ENCODE assay signal across 22 cellular contexts in genomic region chr1:213676741-213677140, GRCh38.
DNase-seq lines count a peak whose midpoint lies in the region; ATAC-seq, FAIRE-seq and TF ChIP-seq lines count a peak whose summit lies in the region.
"Had no signal": no experiment of that assay in that cellular context is flagged by ENCODE, and none has a peak within 500 bp of the region (broad histone marks: within the 10 kb centered on the region; RNA-seq: fewer than 3 reads in every experiment).

No MANE protein-coding gene starts in this region.

- DNase-seq in D721Med (ENCODE audit: insufficient read length, low spot score) (no peak), NCI-H82 (lab: John Stamatoyannopoulos, UW) (peak; percentile 92), WERI-Rb-1 (peak; percentile 51), osteoblast (ENCODE audit: insufficient read length, low spot score, missing footprints) (peak; percentile 60), MCF 10A (ENCODE audit: unreplicated experiment) (no peak), GM03348 (ENCODE audit: low spot score) (no peak)
- DNase-seq in activated CD4-positive, alpha-beta T cell treated with anti-CD3 and anti-CD28 coated beads for 36 hours: no peak
- DNase-seq: AML-193; Caco-2; CD4-positive, alpha-beta T cell; DMS153; DMS79; GDM1; HFFc6 had no signal

- H3K27ac ChIP-seq in WERI-Rb-1 (no peak overlapping the region), osteoblast (ENCODE audit: low read depth, low read length) (no peak overlapping the region)
- H3K27ac ChIP-seq: 22Rv1, A549, C4-2B, HL-60 had no signal

- H3K36me3 Mint-ChIP-seq in MCF 10A (ENCODE audit: insufficient read depth, unreplicated experiment): no peaks in the 10 kb centered on the region
- H3K36me3 Mint-ChIP-seq in activated CD4-positive, alpha-beta T cell treated with anti-CD3 and anti-CD28 coated beads for 36 hours (ENCODE audit: low read depth): no peaks in the 10 kb centered on the region

- intact Hi-C loops in MCF 10A (cut with micrococcal nuclease): no loop called here
- intact Hi-C loops in activated CD4-positive, alpha-beta T cell treated with anti-CD3 and anti-CD28 coated beads for 36 hours (cut with DNase I, micrococcal nuclease): no loop called here

- H3K4me1 Mint-ChIP-seq in MCF 10A (ENCODE audit: insufficient read depth, unreplicated experiment): no peaks in the 10 kb centered on the region
- no peaks in the 10 kb centered on the region for H3K4me1 Mint-ChIP-seq in activated CD4-positive, alpha-beta T cell treated with anti-CD3 and anti-CD28 coated beads for 36 hours
- H3K4me1 Mint-ChIP-seq: GM23338 had no signal

- no peaks in the 10 kb centered on the region for H3K9me3 ChIP-seq in WERI-Rb-1 (ENCODE audit: severe bottlenecking)
- no peaks in the 10 kb centered on the region for H3K9me3 ChIP-seq in osteoblast (ENCODE audit: low read depth, low read length)
- H3K9me3 ChIP-seq: A549 had no signal

- CTCF ChIA-PET in MCF 10A (lab: Yijun Ruan, JAX): interaction anchor here (1.6 kb wide), 1 partner anchor 10 kb away, joined by 5 read pairs; no protein-coding TSS in a partner anchor
- CTCF ChIA-PET in activated CD4-positive, alpha-beta T cell treated with anti-CD3 and anti-CD28 coated beads for 36 hours (lab: Charles Lee): no interaction called here

- FAIRE-seq in D721Med (lab: Jason Lieb, UNC): peak; percentile 97
- FAIRE-seq: A549, H54, HTR-8/SVneo had no signal

- no TSS peak for BruUV-seq in MCF 10A (replicated peaks; lab: Mats Ljungman, UMichigan)

- H3K36me3 ChIP-seq in WERI-Rb-1 (no peaks in the 10 kb centered on the region), osteoblast (ENCODE audit: insufficient read depth, low read length) (no peaks in the 10 kb centered on the region)

- no peak overlapping the region for H3K4me2 ChIP-seq in osteoblast (ENCODE audit: insufficient read depth, low read length)
- H3K4me2 ChIP-seq: A549, GM23338 had no signal

- ATAC-seq in activated CD4-positive, alpha-beta T cell treated with anti-CD3 and anti-CD28 coated beads for 36 hours: no peak
- ATAC-seq: A549, GM23338, HCT116 had no signal

- POLR2A ChIA-PET in MCF 10A (lab: Yijun Ruan, JAX): interaction anchor here (0.6 kb wide), 2 partner anchors 110 to 1893 kb away, joined by 3 read pairs; no protein-coding TSS in a partner anchor
- POLR2A ChIA-PET in activated CD4-positive, alpha-beta T cell treated with anti-CD3 and anti-CD28 coated beads for 36 hours (lab: Charles Lee): no interaction called here

- H3K27me3 ChIP-seq in WERI-Rb-1 (ENCODE audit: insufficient read depth, low read depth, severe bottlenecking) (no peaks in the 10 kb centered on the region), osteoblast (ENCODE audit: insufficient read depth, low read length) (no peaks in the 10 kb centered on the region)

- H3K27ac Mint-ChIP-seq in MCF 10A (ENCODE audit: low read depth, unreplicated experiment): no peak overlapping the region
- H3K27ac Mint-ChIP-seq in activated CD4-positive, alpha-beta T cell treated with anti-CD3 and anti-CD28 coated beads for 36 hours: no peak overlapping the region
- H3K27ac Mint-ChIP-seq: CD4-positive, alpha-beta T cell; GM23338; HFFc6 had no signal

- H3K4me3 Mint-ChIP-seq in MCF 10A (ENCODE audit: unreplicated experiment): no peak overlapping the region
- no peak overlapping the region for H3K4me3 Mint-ChIP-seq in activated CD4-positive, alpha-beta T cell treated with anti-CD3 and anti-CD28 coated beads for 36 hours
- H3K4me3 Mint-ChIP-seq: CD4-positive, alpha-beta T cell; GM23338; HFFc6 had no signal

- TF ChIP-seq CTCF in D721Med (IDR thresholded peaks at IDR 0.05; ENCODE audit: insufficient read depth, missing control alignments): no peak
- TF ChIP-seq CTCF in WERI-Rb-1 (IDR thresholded peaks at IDR 0.05; ENCODE audit: low read depth, low read length): no peak
- TF ChIP-seq CTCF in osteoblast (IDR thresholded peaks at IDR 0.05; ENCODE audit: extremely low read depth, low read depth, low read length): no peak
- TF ChIP-seq CTCF in MCF 10A (IDR thresholded peaks at IDR 0.05; ENCODE audit: unreplicated experiment): no peak

- H3K4me3 ChIP-seq in WERI-Rb-1 (ENCODE audit: low read depth, low read length): no peak overlapping the region
- no peak overlapping the region for H3K4me3 ChIP-seq in osteoblast (ENCODE audit: insufficient read depth, low read length)
- H3K4me3 ChIP-seq: A549, GM23338 had no signal

- no peaks in the 10 kb centered on the region for H3K79me2 ChIP-seq in osteoblast (ENCODE audit: insufficient read depth, low read length)

- no peak overlapping the region for H2AFZ ChIP-seq in osteoblast (ENCODE audit: low read length)
- H2AFZ ChIP-seq: GM23338 had no signal

- H3K9me3 Mint-ChIP-seq in MCF 10A (ENCODE audit: unreplicated experiment): no peaks in the 10 kb centered on the region
- H3K9me3 Mint-ChIP-seq in activated CD4-positive, alpha-beta T cell treated with anti-CD3 and anti-CD28 coated beads for 36 hours (ENCODE audit: low read depth): peaks cover 4% of the 10 kb centered on the region

- no peaks in the 10 kb centered on the region for H4K20me1 ChIP-seq in osteoblast (ENCODE audit: insufficient read depth, low read length)

- H3K4me1 ChIP-seq in osteoblast (ENCODE audit: insufficient read depth, low read length): no peaks in the 10 kb centered on the region
- H3K4me1 ChIP-seq: A549 had no signal

- peaks cover 26% of the 10 kb centered on the region for H3K27me3 Mint-ChIP-seq in MCF 10A (ENCODE audit: insufficient read depth, unreplicated experiment)
- H3K27me3 Mint-ChIP-seq in activated CD4-positive, alpha-beta T cell treated with anti-CD3 and anti-CD28 coated beads for 36 hours: no peaks in the 10 kb centered on the region
- H3K27me3 Mint-ChIP-seq: CD4-positive, alpha-beta T cell had no signal

Comparison
In these comparisons a context has a peak if more than half of its experiments do, and no peak if none do; other contexts are left out.
1. DNase-seq: peak in NCI-H82 (single experiment), WERI-Rb-1 (single experiment) and osteoblast (single experiment); none in D721Med (single experiment), MCF 10A (single experiment), activated CD4-positive, alpha-beta T cell treated with anti-CD3 and anti-CD28 coated beads for 36 hours (single experiment) and GM03348 (single experiment).